Comparison of ENCODE assay signal across 18 cellular contexts in genomic region chr9:81116340-81117207, GRCh38.
DNase-seq lines count a peak whose midpoint lies in the region; TF ChIP-seq lines count a peak whose summit lies in the region.
"Had no signal": no experiment of that assay in that cellular context is flagged by ENCODE, and none has a peak within 500 bp of the region (broad histone marks: within the 10 kb centered on the region; RNA-seq: fewer than 3 reads in every experiment).

No MANE protein-coding gene starts in this region.

- H3K27ac ChIP-seq in SJCRH30: peak overlapping the region; percentile 24; the same call in 1 of the 2 replicates
- no peak overlapping the region for H3K27ac ChIP-seq in mesenchymal stem cell (ENCODE audit: low read length, poor library complexity, severe bottlenecking)
- H3K27ac ChIP-seq in uterus: peak overlapping the region; percentile 39 to 55
- H3K27ac ChIP-seq: A549, gastroesophageal sphincter, neutrophil, thyroid gland had no signal

- no peak for TF ChIP-seq POLR2A in uterus (IDR thresholded peaks at IDR 0.05)

- H3K4me3 ChIP-seq in SJCRH30 (peak overlapping the region; percentile 13; the same call in 1 of the 2 replicates), mesenchymal stem cell (ENCODE audit: insufficient read depth in 1 of 2, low read depth in 1 of 2, low read length in 2 of 2) (no peak overlapping the region), uterus (no peak overlapping the region)
- H3K4me3 ChIP-seq: A549, gastroesophageal sphincter, thyroid gland had no signal

- H3K27me3 ChIP-seq in SJCRH30: no peaks in the 10 kb centered on the region
- no peaks in the 10 kb centered on the region for H3K27me3 ChIP-seq in mesenchymal stem cell (ENCODE audit: control insufficient read depth in 1 of 2, insufficient read depth in 1 of 2, low read length in 2 of 2)
- H3K27me3 ChIP-seq in uterus: no peaks in the 10 kb centered on the region
- H3K27me3 ChIP-seq: gastroesophageal sphincter, neutrophil, thyroid gland had no signal

- no peaks in the 10 kb centered on the region for H3K36me3 ChIP-seq in SJCRH30
- no peaks in the 10 kb centered on the region for H3K36me3 ChIP-seq in mesenchymal stem cell (ENCODE audit: control insufficient read depth in 1 of 2, insufficient read depth in 2 of 2, low read depth in 1 of 2, low read length in 2 of 2)
- H3K36me3 ChIP-seq in uterus: no peaks in the 10 kb centered on the region
- H3K36me3 ChIP-seq: gastroesophageal sphincter, neutrophil, thyroid gland had no signal

- H3K4me1 Mint-ChIP-seq in activated CD4-positive, alpha-beta memory T cell treated with anti-CD3 and anti-CD28 coated beads, Interleukin-2, amount 10 ng/mL, durations not matched to agents 7 days and 5 days: no peaks in the 10 kb centered on the region
- H3K4me1 Mint-ChIP-seq: activated T-helper 17 cell treated with anti-CD3 and anti-CD28 coated beads, Interleukin-2, amount 50 U/mL, for 72 hours had no signal

- no peaks in the 10 kb centered on the region for H3K79me1 ChIP-seq in mesenchymal stem cell (replicated peaks; ENCODE audit: low read length, poor library complexity, severe bottlenecking)

- H3K9me3 ChIP-seq in SJCRH30 (replicated peaks): no peaks in the 10 kb centered on the region
- H3K9me3 ChIP-seq in mesenchymal stem cell (ENCODE audit: control insufficient read depth, low read length): peaks cover 3% of the 10 kb centered on the region
- no peaks in the 10 kb centered on the region for H3K9me3 ChIP-seq in uterus
- H3K9me3 ChIP-seq: A549, gastroesophageal sphincter, neutrophil, thyroid gland had no signal

- H3K27ac Mint-ChIP-seq in activated CD4-positive, alpha-beta memory T cell treated with anti-CD3 and anti-CD28 coated beads, Interleukin-2, amount 10 ng/mL, durations not matched to agents 7 days and 5 days: no peak overlapping the region
- H3K27ac Mint-ChIP-seq: activated T-helper 17 cell treated with anti-CD3 and anti-CD28 coated beads, Interleukin-2, amount 50 U/mL, for 72 hours had no signal

- 45% methylated on average over 8 of the region's 9 CpGs for WGBS in mesenchymal stem cell

- no peak overlapping the region for H3K4me3 Mint-ChIP-seq in activated CD4-positive, alpha-beta memory T cell treated with anti-CD3 and anti-CD28 coated beads, Interleukin-2, amount 10 ng/mL, durations not matched to agents 7 days and 5 days
- H3K4me3 Mint-ChIP-seq: activated T-helper 17 cell treated with anti-CD3 and anti-CD28 coated beads, Interleukin-2, amount 50 U/mL, for 72 hours had no signal

- H4K8ac ChIP-seq in mesenchymal stem cell (ENCODE audit: low read length): peak overlapping the region; percentile 85

- CTCF ChIA-PET in activated CD4-positive, alpha-beta memory T cell treated with anti-CD3 and anti-CD28 coated beads, Interleukin-2, amount 10 ng/mL, durations not matched to agents 7 days and 5 days (lab: Charles Lee): no interaction called here

- no peak overlapping the region for H3K4me2 ChIP-seq in mesenchymal stem cell (ENCODE audit: low read length, poor library complexity, severe bottlenecking)
- H3K4me2 ChIP-seq: A549 had no signal

- peak in 1 of 4 experiments; percentile 11 for TF ChIP-seq CTCF in uterus (IDR thresholded peaks at IDR 0.05)

- H2BK12ac ChIP-seq in mesenchymal stem cell (ENCODE audit: low read length in 2 of 2): peak overlapping the region; percentile 68 to 86

- no peak overlapping the region for H3K14ac ChIP-seq in mesenchymal stem cell (ENCODE audit: low read length in 2 of 2)

- no peak overlapping the region for H2BK15ac ChIP-seq in mesenchymal stem cell (ENCODE audit: low read depth, poor library complexity, severe bottlenecking)

- H3K18ac ChIP-seq in mesenchymal stem cell (ENCODE audit: low read depth in 1 of 2, low read length in 2 of 2): peak overlapping the region; percentile 61 to 90

- H3K4me1 ChIP-seq in SJCRH30 (peaks cover 36% of the 10 kb centered on the region), mesenchymal stem cell (ENCODE audit: control insufficient read depth, insufficient read depth, low read depth, low read length) (no peaks in the 10 kb centered on the region), uterus (no peaks in the 10 kb centered on the region)
- H3K4me1 ChIP-seq: A549, gastroesophageal sphincter, thyroid gland had no signal

- H4K91ac ChIP-seq in mesenchymal stem cell (ENCODE audit: low read length): no peak overlapping the region

- H3K9ac ChIP-seq in mesenchymal stem cell (ENCODE audit: low read length): no peak overlapping the region

- POLR2A ChIA-PET in activated CD4-positive, alpha-beta memory T cell treated with anti-CD3 and anti-CD28 coated beads, Interleukin-2, amount 10 ng/mL, durations not matched to agents 7 days and 5 days (lab: Charles Lee): no interaction called here

- no peak overlapping the region for H3K23ac ChIP-seq in mesenchymal stem cell (ENCODE audit: low read length in 2 of 2)

- intact Hi-C loops in uterus (cut with DNase I; ENCODE audit: low total_unique reads): no loop called here

- peaks cover 6% of the 10 kb centered on the region for H3K9me3 Mint-ChIP-seq in activated CD4-positive, alpha-beta memory T cell treated with anti-CD3 and anti-CD28 coated beads, Interleukin-2, amount 10 ng/mL, durations not matched to agents 7 days and 5 days

- peak overlapping the region; percentile 2 to 54 for H3K4ac ChIP-seq in mesenchymal stem cell (ENCODE audit: low read depth in 1 of 2, low read length in 2 of 2)

- peak overlapping the region; percentile 67 for H2BK120ac ChIP-seq in mesenchymal stem cell (ENCODE audit: low read depth, low read length)

- H3K27me3 Mint-ChIP-seq in activated CD4-positive, alpha-beta memory T cell treated with anti-CD3 and anti-CD28 coated beads, Interleukin-2, amount 10 ng/mL, durations not matched to agents 7 days and 5 days: no peaks in the 10 kb centered on the region
- H3K27me3 Mint-ChIP-seq: activated T-helper 17 cell treated with anti-CD3 and anti-CD28 coated beads, Interleukin-2, amount 50 U/mL, for 72 hours had no signal

- H3K36me3 Mint-ChIP-seq in activated CD4-positive, alpha-beta memory T cell treated with anti-CD3 and anti-CD28 coated beads, Interleukin-2, amount 10 ng/mL, durations not matched to agents 7 days and 5 days (ENCODE audit: low read depth): no peaks in the 10 kb centered on the region

- no peak overlapping the region for H2AFZ ChIP-seq in mesenchymal stem cell (ENCODE audit: low read depth, low read length)

- H2BK5ac ChIP-seq in mesenchymal stem cell (ENCODE audit: low read depth, low read length, poor library complexity, severe bottlenecking): no peak overlapping the region

- H2AK5ac ChIP-seq in mesenchymal stem cell (ENCODE audit: low read length, severe bottlenecking): no peak overlapping the region

- peak; percentile 55 for DNase-seq in NCI-H510A treated with DMSO at 0.1 percent for 48 hours (lab: John Stamatoyannopoulos, UW)
- DNase-seq in NCI-H510A (lab: John Stamatoyannopoulos, UW): no peak
- peak; percentile 76 to 79 for DNase-seq in SJCRH30
- peak; percentile 61 for DNase-seq in mesenchymal stem cell
- DNase-seq in uterus: peak in 1 of 2 donors; percentile 27
- DNase-seq in activated CD4-positive, alpha-beta memory T cell treated with anti-CD3 and anti-CD28 coated beads, Interleukin-2, amount 10 ng/mL, durations not matched to agents 7 days and 5 days: no peak
- no peak for DNase-seq in inferior parietal cortex (ENCODE audit: extremely low spot score)
- no peak for DNase-seq in NCI-H128 (lab: John Stamatoyannopoulos, UW; ENCODE audit: unreplicated experiment)
- DNase-seq: activated CD8-positive, alpha-beta memory T cell treated with anti-CD3 and anti-CD28 coated beads for 24 hours; amniotic stem cell; mammary epithelial cell; NCI-H1092 treated with DMSO at 0.1 percent for 48 hours; NCI-H226; thyroid gland had no signal

Comparison
In these comparisons a context has a peak if more than half of its experiments do, and no peak if none do; other contexts are left out.
1. DNase-seq: peak in NCI-H510A treated with DMSO at 0.1 percent for 48 hours (single experiment), SJCRH30 (2 of 2) and mesenchymal stem cell (single experiment); none in NCI-H510A (single experiment), activated CD4-positive, alpha-beta memory T cell treated with anti-CD3 and anti-CD28 coated beads, Interleukin-2, amount 10 ng/mL, durations not matched to agents 7 days and 5 days (single experiment), inferior parietal cortex (single experiment) and NCI-H128 (single experiment).